In genomic region chr14:97539389-97539786, GRCh38 we compare ENCODE assay signal across 17 cellular contexts.
"Had no signal": no experiment of that assay in that cellular context is flagged by ENCODE, and none has a peak within 500 bp of the region (broad histone marks: within the 10 kb centered on the region; RNA-seq: fewer than 3 reads in every experiment).

No MANE protein-coding gene starts in this region.

- H3K4me3 ChIP-seq: gastrocnemius medialis, heart right ventricle, lung, pancreas, smooth muscle cell had no signal

- H3K4me1 ChIP-seq: gastrocnemius medialis, pancreas had no signal

- H3K27ac Mint-ChIP-seq: naive thymus-derived CD4-positive, alpha-beta T cell; progenitor cell of endocrine pancreas had no signal

- H3K27me3 ChIP-seq: gastrocnemius medialis, pancreas had no signal

- H3K27ac ChIP-seq: gastrocnemius medialis, heart right ventricle, pancreas had no signal

- H3K36me3 Mint-ChIP-seq: naive thymus-derived CD4-positive, alpha-beta T cell had no signal

- ATAC-seq: esophagus mucosa, gastrocnemius medialis, heart right ventricle, left ventricle myocardium superior, pancreas, right cardiac atrium had no signal

- H3K9me3 Mint-ChIP-seq: neural crest cell had no signal

- H3K4me3 Mint-ChIP-seq: naive thymus-derived CD4-positive, alpha-beta T cell; neural crest cell had no signal

- H3K4me1 Mint-ChIP-seq: neural crest cell had no signal

- H3K9me3 ChIP-seq: gastrocnemius medialis, heart right ventricle, pancreas had no signal

- DNase-seq: cerebellar nuclear complex; effector CD4-positive, alpha-beta T cell; gastrocnemius medialis; heart right ventricle; left ventricle myocardium superior; mesenchymal stem cell; naive thymus-derived CD4-positive, alpha-beta T cell; pancreas; right cardiac atrium; stimulated activated CD4-positive, alpha-beta T cell treated with anti-CD3 and anti-CD28 coated beads, Interleukin-2, amount 100 ng/mL, for 48 hours; stimulated activated naive CD4-positive, alpha-beta T cell treated with Interleukin-2 at 50 U/mL for 16 hours; trophoblast cell had no signal

- H3K27me3 Mint-ChIP-seq: naive thymus-derived CD4-positive, alpha-beta T cell had no signal

- H3K36me3 ChIP-seq: gastrocnemius medialis, heart right ventricle, pancreas had no signal
